In genomic region chr1:103917771-103918170, GRCh38 we compare ENCODE assay signal across 18 cellular contexts.
"Had no signal": no experiment of that assay in that cellular context is flagged by ENCODE, and none has a peak within 500 bp of the region (broad histone marks: within the 10 kb centered on the region; RNA-seq: fewer than 3 reads in every experiment).

No MANE protein-coding gene starts in this region.

- H3K27me3 ChIP-seq: breast epithelium, gastroesophageal sphincter, spleen, tibial nerve had no signal

- H3K9me3 ChIP-seq: breast epithelium, gastroesophageal sphincter, spleen, tibial nerve had no signal

- H3K4me3 ChIP-seq: breast epithelium, gastroesophageal sphincter, spleen, tibial nerve had no signal

- DNase-seq: activated CD4-positive, alpha-beta memory T cell treated with anti-CD3 and anti-CD28 coated beads, Interleukin-2, amount 10 ng/mL, durations not matched to agents 7 days and 5 days; activated CD4-positive, alpha-beta T cell treated with anti-CD3 and anti-CD28 coated beads for 1 hour; activated CD4-positive, alpha-beta T cell treated with anti-CD3 and anti-CD28 coated beads, Interleukin-2, amount 10 ng/mL, durations not matched to agents 7 days and 5 days; activated naive CD4-positive, alpha-beta T cell; activated T-cell treated with anti-CD3 and anti-CD28 coated beads, Interleukin-2, amount 50 U/mL, for 4 hours; central memory CD4-positive, alpha-beta T cell; hippocampal formation; kidney; midbrain; naive thymus-derived CD4-positive, alpha-beta T cell; right cardiac atrium; spleen; stimulated activated naive CD4-positive, alpha-beta T cell had no signal

- H3K4me1 ChIP-seq: breast epithelium, gastroesophageal sphincter, spleen, tibial nerve had no signal

- H3K27ac ChIP-seq: breast epithelium, gastroesophageal sphincter, spleen, tibial nerve had no signal

- H3K36me3 ChIP-seq: breast epithelium, gastroesophageal sphincter, spleen, tibial nerve had no signal

- ATAC-seq: activated naive CD4-positive, alpha-beta T cell treated with anti-CD3 and anti-CD28 coated beads, Interleukin-2, amount 50 U/mL, for 72 hours; activated T-cell treated with anti-CD3 and anti-CD28 coated beads, Interleukin-2, amount 50 U/mL, for 4 hours; activated T-helper 17 cell treated with anti-CD3 and anti-CD28 coated beads, Interleukin-2, amount 50 U/mL, for 72 hours; gastroesophageal sphincter; naive thymus-derived CD4-positive, alpha-beta T cell; right cardiac atrium had no signal
